8 cellular contexts compared by ENCODE assay signal in the genomic region with DNA sequence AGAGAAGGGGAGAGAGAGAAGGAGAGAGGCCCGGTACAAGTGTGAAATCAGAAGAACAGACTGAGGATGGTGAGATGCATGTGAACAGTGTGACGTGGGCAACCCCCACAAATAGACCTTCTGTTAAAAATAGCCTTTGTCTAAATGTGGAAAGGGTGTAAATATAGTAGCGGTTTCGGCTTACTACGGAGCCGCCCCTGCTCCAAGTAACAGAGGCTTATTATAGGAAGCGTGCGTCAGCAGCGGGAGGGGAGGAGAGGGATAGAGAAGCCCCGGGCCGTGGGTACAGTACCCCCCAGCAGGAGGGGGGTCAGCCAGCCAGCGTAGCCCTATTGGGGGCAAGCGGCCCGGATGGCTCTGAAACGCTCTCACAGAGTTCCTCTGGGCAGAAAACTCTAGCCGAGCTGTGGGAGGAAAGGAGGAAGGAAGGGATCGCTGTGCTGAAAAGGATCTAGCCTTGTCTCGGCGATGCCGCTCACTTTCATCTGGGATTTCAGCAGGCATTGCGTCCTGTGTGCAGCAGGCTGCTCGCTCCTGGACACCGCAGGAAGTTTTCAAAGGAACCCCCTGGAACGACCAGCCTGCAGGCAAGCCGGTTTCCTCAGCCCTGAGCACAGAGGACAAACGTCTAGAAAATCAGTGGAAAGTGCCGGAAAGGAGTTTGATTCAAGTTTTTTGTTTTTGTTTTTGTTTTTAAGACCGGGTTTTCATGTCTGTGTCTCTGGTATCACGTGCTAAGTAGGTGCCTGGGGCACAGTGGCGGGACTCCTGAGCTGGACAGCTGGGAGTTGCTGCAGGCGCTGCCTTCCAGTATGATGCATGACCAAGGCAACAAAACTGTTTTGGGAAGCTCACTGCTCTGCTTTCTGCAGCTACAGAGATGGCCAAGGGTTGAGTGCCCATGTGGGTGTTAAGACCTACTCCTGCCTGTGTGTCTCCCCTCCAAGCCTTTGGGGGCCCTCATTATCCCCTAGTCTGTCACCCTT.
DNase-seq lines count a peak whose midpoint lies in the region; ATAC-seq, FAIRE-seq and TF ChIP-seq lines count a peak whose summit lies in the region.

No MANE protein-coding gene starts in this region.

- H3K9ac ChIP-seq in ES-I3 (ENCODE audit: low read depth, low read length): peak overlapping the region; percentile 13; the same call in 1 of the 2 replicates
- H3K9ac ChIP-seq in GM23248: peak overlapping the region; percentile 73
- H3K9ac ChIP-seq in muscle layer of colon (ENCODE audit: low read length): peak overlapping the region; percentile 29

- no peaks in the 10 kb centered on the region for H3K79me2 ChIP-seq in GM23248 (ENCODE audit: insufficient read depth)

- peak; percentile 84 for DNase-seq in GM23248
- DNase-seq in RPMI8226: peak; percentile 18
- DNase-seq in epithelial cell of proximal tubule (ENCODE audit: low read depth): no peak
- DNase-seq in aorta: peak; percentile 76 to 93
- DNase-seq in HTR-8/SVneo (ENCODE audit: insufficient read length, low spot score): no peak

- H4K20me1 ChIP-seq in GM23248 (ENCODE audit: insufficient read depth): no peaks in the 10 kb centered on the region

- no peak for FAIRE-seq in HTR-8/SVneo (lab: Jason Lieb, UNC)

- H3K27ac ChIP-seq in GM23248 (peak overlapping the region; percentile 47), muscle layer of colon (ENCODE audit: low read depth, low read length) (peak overlapping the region; percentile 51), aorta (ENCODE audit: low read depth in 1 of 2, low read length in 2 of 2) (peak overlapping the region; percentile 38 to 77)

- peak overlapping the region; percentile 87 for H2AFZ ChIP-seq in GM23248

- TF ChIP-seq CTCF in epithelial cell of proximal tubule (conservative IDR thresholded peaks at IDR 0.05; ENCODE audit: low read depth, low read length): no peak

- H3K27me3 ChIP-seq in GM23248 (replicated peaks; ENCODE audit: insufficient read depth): no peaks in the 10 kb centered on the region
- no peaks in the 10 kb centered on the region for H3K27me3 ChIP-seq in muscle layer of colon (ENCODE audit: control insufficient read depth in 1 of 2, insufficient read depth in 2 of 2, low read length in 2 of 2)
- H3K27me3 ChIP-seq in aorta (ENCODE audit: control insufficient read depth in 1 of 2, insufficient read depth in 2 of 2, low read length in 1 of 2): no peaks in the 10 kb centered on the region

- H3K4me1 ChIP-seq in ES-I3 (ENCODE audit: insufficient read depth, low read length): no peaks in the 10 kb centered on the region
- H3K4me1 ChIP-seq in GM23248 (ENCODE audit: insufficient read depth): peaks cover 17% of the 10 kb centered on the region
- H3K4me1 ChIP-seq in muscle layer of colon (ENCODE audit: insufficient read depth, low read length): peaks cover 7% of the 10 kb centered on the region
- no peaks in the 10 kb centered on the region for H3K4me1 ChIP-seq in aorta (ENCODE audit: control insufficient read depth in 1 of 2, insufficient read depth in 2 of 2, low read length in 2 of 2)

- peak overlapping the region; percentile 99 for H3K4me2 ChIP-seq in GM23248 (ENCODE audit: unreplicated experiment)

- intact Hi-C loops in aorta (cut with DNase I): loop anchor here in 1 of 2 donors (10.0 kb wide), 1 partner anchor 96 kb away; no protein-coding TSS in a partner anchor

- H3F3A ChIP-seq in GM23248 (ENCODE audit: insufficient read depth): peaks cover 4% of the 10 kb centered on the region; the same call in 1 of the 2 replicates

- peak overlapping the region; percentile 77 for H3K4me3 ChIP-seq in GM23248
- H3K4me3 ChIP-seq in epithelial cell of proximal tubule (ENCODE audit: low read depth, low read length): peak overlapping the region; percentile 59
- peak overlapping the region; percentile 57 to 59 for H3K4me3 ChIP-seq in muscle layer of colon (ENCODE audit: low read depth in 1 of 2, low read length in 2 of 2)
- H3K4me3 ChIP-seq in aorta (ENCODE audit: low read length in 2 of 2): peak overlapping the region; percentile 32 to 42

- 5 to 6% methylated on average over 31 of the region's 31 CpGs for WGBS in GM23248 (ENCODE audit: low coverage in 1 of 2, low lambda C conversion rate in 2 of 2, missing lambda C conversion rate in 2 of 2), 2 experiments
- WGBS in aorta, 2 donors: 5% methylated on average over 31 of the region's 31 CpGs

- H3K9me3 ChIP-seq in ES-I3 (ENCODE audit: control insufficient read depth, insufficient read depth, low read length) (no peaks in the 10 kb centered on the region), GM23248 (ENCODE audit: low read depth) (no peaks in the 10 kb centered on the region), muscle layer of colon (ENCODE audit: low read length) (no peaks in the 10 kb centered on the region), aorta (ENCODE audit: control insufficient read depth, low read length) (no peaks in the 10 kb centered on the region)

- peak; percentile 90 for ATAC-seq in aorta (ENCODE audit: low FRiP score)
- no peak for ATAC-seq in HG03280 (IDR thresholded peaks at IDR 0.05; ENCODE audit: unreplicated experiment)

- H3K9me2 ChIP-seq in GM23248 (ENCODE audit: insufficient read depth): no peaks in the 10 kb centered on the region

- H3K36me3 ChIP-seq in ES-I3 (ENCODE audit: insufficient read depth, low read length) (no peaks in the 10 kb centered on the region), GM23248 (ENCODE audit: low read depth) (no peaks in the 10 kb centered on the region), muscle layer of colon (ENCODE audit: insufficient read depth, low read length) (no peaks in the 10 kb centered on the region), aorta (ENCODE audit: control insufficient read depth in 1 of 2, insufficient read depth in 2 of 2, low read length in 1 of 2) (no peaks in the 10 kb centered on the region)

- in situ Hi-C loops in GM23248 (cut with MboI): no loop called here

Comparison
In these comparisons a context has a peak if more than half of its experiments do, and no peak if none do; other contexts are left out.
1. H3K9ac ChIP-seq: peak in every context shown above with its lines; median percentile 73 in GM23248; 29 in muscle layer of colon; 13 in ES-I3.
2. DNase-seq: peak in GM23248 (single experiment), RPMI8226 (single experiment) and aorta (2 of 2); none in epithelial cell of proximal tubule (single experiment) and HTR-8/SVneo (single experiment).
3. Peak in every context shown above with its lines, with median percentiles within 50 percentile points of each other: H3K27ac ChIP-seq and H3K4me3 ChIP-seq.